Comparison of ENCODE assay signal across 1 cellular context in the genomic region with DNA sequence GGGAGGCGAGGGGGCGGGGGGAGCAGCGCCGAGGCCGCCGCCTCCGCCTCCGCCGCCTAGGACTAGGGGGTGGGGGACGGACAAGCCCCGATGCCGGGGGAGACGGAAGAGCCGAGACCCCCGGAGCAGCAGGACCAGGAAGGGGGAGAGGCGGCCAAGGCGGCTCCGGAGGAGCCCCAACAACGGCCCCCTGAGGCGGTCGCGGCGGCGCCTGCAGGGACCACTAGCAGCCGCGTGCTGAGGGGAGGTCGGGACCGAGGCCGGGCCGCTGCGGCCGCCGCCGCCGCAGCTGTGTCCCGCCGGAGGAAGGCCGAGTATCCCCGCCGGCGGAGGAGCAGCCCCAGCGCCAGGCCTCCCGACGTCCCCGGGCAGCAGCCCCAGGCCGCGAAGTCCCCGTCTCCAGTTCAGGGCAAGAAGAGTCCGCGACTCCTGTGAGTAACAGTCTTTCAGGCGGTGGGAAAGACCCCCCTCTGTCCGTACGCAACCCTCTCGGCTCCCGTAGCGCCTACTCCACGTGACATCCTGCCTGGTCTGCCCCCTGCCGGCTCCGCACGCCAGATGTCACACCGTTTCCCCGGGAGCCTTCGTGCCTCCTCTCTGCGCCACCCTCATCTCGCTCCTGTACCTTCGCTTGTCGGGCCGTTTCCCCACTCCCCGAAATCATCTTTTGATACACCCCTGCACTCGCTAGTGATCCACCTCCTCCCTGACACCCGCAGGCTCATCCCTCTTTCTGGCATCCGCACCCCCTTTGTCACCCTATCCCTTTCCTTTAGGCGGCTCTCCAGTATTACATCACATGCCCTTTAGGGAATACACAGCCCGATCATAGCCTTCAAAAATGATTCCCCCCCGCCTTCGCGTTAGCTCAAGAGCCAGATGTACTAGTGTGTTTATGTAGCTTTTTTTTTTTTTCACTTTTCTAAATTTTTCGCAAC.
A peak's percentile ranks its signal among the peaks of the same experiment; 100 is the strongest.
TF ChIP-seq lines count a peak whose summit lies in the region.

No MANE protein-coding gene starts in this region.

TF ChIP-seq in H1, 55 proteins besides CTCF, POLR2A, EP300 and RAD21 (continues in another document):
- no peak for TF ChIP-seq YY1 (IDR thresholded peaks at IDR 0.05; ENCODE audit: low read depth, low read length)
- 0 out of 2 replicates have a peak, but pooled peaks have one; percentile 9 for TF ChIP-seq SP1 (IDR thresholded peaks at IDR 0.05; ENCODE audit: low read depth, low read length)
- peak; percentile 63; the same call in 1 of the 2 replicates for TF ChIP-seq CREB1 (IDR thresholded peaks at IDR 0.05)
- TF ChIP-seq, protein P1, sequence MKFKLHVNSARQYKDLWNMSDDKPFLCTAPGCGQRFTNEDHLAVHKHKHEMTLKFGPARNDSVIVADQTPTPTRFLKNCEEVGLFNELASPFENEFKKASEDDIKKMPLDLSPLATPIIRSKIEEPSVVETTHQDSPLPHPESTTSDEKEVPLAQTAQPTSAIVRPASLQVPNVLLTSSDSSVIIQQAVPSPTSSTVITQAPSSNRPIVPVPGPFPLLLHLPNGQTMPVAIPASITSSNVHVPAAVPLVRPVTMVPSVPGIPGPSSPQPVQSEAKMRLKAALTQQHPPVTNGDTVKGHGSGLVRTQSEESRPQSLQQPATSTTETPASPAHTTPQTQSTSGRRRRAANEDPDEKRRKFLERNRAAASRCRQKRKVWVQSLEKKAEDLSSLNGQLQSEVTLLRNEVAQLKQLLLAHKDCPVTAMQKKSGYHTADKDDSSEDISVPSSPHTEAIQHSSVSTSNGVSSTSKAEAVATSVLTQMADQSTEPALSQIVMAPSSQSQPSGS (IDR thresholded peaks at IDR 0.05; ENCODE audit: low read length) = no peak
- TF ChIP-seq BRCA1 (IDR thresholded peaks at IDR 0.05; ENCODE audit: low read depth, low read length) = no peak
- TF ChIP-seq EGR1 (IDR thresholded peaks at IDR 0.05; ENCODE audit: borderline replicate concordance, low read depth, low read length) = no peak
- TF ChIP-seq TEAD4 (IDR thresholded peaks at IDR 0.05; ENCODE audit: low read depth, low read length) = no peak
- TF ChIP-seq SIN3A (conservative IDR thresholded peaks at IDR 0.05 in 1 of 2, IDR thresholded peaks at IDR 0.05 in 1 of 2; ENCODE audit: low read depth in 1 of 2, low read length in 2 of 2) = peak; percentile 87 to 89; a peak in 2 of 4 replicates
- TF ChIP-seq JUN (IDR thresholded peaks at IDR 0.05; ENCODE audit: low read depth, low read length) = no peak
- TF ChIP-seq PHF8 (conservative IDR thresholded peaks at IDR 0.05; ENCODE audit: low read depth, low read length) = peak; percentile 76
- no peak for TF ChIP-seq KDM1A (IDR thresholded peaks at IDR 0.05; ENCODE audit: borderline replicate concordance, low read length)
- TF ChIP-seq, protein P2, sequence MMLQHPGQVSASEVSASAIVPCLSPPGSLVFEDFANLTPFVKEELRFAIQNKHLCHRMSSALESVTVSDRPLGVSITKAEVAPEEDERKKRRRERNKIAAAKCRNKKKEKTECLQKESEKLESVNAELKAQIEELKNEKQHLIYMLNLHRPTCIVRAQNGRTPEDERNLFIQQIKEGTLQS (IDR thresholded peaks at IDR 0.05; ENCODE audit: insufficient read depth, low read depth, low read length) = peak; percentile 85
- TF ChIP-seq HDAC6 (IDR thresholded peaks at IDR 0.05; ENCODE audit: low read depth, low read length) = no peak
- no peak for TF ChIP-seq POU5F1 (IDR thresholded peaks at IDR 0.05; ENCODE audit: low read depth, low read length)
- no peak for TF ChIP-seq GTF2F1 (IDR thresholded peaks at IDR 0.05; ENCODE audit: borderline replicate concordance, low read depth, low read length)
- TF ChIP-seq, protein P3, sequence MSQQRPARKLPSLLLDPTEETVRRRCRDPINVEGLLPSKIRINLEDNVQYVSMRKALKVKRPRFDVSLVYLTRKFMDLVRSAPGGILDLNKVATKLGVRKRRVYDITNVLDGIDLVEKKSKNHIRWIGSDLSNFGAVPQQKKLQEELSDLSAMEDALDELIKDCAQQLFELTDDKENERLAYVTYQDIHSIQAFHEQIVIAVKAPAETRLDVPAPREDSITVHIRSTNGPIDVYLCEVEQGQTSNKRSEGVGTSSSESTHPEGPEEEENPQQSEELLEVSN (IDR thresholded peaks at IDR 0.05) = peak; percentile 73
- TF ChIP-seq ASH2L (IDR thresholded peaks at IDR 0.05; ENCODE audit: low read length) = peak; percentile 94
- no peak for TF ChIP-seq EZH2 (IDR thresholded peaks at IDR 0.05; ENCODE audit: low read depth, low read length, severe bottlenecking)
- TF ChIP-seq RBBP5 (IDR thresholded peaks at IDR 0.05; ENCODE audit: borderline replicate concordance, low read depth, low read length) = peak; percentile 84
- peak; percentile 94 for TF ChIP-seq POLR2AphosphoS5 (IDR thresholded peaks at IDR 0.05; ENCODE audit: low read depth, low read length)
- no peak for TF ChIP-seq SP4 (IDR thresholded peaks at IDR 0.05; ENCODE audit: low read length)
- TF ChIP-seq, protein P4, sequence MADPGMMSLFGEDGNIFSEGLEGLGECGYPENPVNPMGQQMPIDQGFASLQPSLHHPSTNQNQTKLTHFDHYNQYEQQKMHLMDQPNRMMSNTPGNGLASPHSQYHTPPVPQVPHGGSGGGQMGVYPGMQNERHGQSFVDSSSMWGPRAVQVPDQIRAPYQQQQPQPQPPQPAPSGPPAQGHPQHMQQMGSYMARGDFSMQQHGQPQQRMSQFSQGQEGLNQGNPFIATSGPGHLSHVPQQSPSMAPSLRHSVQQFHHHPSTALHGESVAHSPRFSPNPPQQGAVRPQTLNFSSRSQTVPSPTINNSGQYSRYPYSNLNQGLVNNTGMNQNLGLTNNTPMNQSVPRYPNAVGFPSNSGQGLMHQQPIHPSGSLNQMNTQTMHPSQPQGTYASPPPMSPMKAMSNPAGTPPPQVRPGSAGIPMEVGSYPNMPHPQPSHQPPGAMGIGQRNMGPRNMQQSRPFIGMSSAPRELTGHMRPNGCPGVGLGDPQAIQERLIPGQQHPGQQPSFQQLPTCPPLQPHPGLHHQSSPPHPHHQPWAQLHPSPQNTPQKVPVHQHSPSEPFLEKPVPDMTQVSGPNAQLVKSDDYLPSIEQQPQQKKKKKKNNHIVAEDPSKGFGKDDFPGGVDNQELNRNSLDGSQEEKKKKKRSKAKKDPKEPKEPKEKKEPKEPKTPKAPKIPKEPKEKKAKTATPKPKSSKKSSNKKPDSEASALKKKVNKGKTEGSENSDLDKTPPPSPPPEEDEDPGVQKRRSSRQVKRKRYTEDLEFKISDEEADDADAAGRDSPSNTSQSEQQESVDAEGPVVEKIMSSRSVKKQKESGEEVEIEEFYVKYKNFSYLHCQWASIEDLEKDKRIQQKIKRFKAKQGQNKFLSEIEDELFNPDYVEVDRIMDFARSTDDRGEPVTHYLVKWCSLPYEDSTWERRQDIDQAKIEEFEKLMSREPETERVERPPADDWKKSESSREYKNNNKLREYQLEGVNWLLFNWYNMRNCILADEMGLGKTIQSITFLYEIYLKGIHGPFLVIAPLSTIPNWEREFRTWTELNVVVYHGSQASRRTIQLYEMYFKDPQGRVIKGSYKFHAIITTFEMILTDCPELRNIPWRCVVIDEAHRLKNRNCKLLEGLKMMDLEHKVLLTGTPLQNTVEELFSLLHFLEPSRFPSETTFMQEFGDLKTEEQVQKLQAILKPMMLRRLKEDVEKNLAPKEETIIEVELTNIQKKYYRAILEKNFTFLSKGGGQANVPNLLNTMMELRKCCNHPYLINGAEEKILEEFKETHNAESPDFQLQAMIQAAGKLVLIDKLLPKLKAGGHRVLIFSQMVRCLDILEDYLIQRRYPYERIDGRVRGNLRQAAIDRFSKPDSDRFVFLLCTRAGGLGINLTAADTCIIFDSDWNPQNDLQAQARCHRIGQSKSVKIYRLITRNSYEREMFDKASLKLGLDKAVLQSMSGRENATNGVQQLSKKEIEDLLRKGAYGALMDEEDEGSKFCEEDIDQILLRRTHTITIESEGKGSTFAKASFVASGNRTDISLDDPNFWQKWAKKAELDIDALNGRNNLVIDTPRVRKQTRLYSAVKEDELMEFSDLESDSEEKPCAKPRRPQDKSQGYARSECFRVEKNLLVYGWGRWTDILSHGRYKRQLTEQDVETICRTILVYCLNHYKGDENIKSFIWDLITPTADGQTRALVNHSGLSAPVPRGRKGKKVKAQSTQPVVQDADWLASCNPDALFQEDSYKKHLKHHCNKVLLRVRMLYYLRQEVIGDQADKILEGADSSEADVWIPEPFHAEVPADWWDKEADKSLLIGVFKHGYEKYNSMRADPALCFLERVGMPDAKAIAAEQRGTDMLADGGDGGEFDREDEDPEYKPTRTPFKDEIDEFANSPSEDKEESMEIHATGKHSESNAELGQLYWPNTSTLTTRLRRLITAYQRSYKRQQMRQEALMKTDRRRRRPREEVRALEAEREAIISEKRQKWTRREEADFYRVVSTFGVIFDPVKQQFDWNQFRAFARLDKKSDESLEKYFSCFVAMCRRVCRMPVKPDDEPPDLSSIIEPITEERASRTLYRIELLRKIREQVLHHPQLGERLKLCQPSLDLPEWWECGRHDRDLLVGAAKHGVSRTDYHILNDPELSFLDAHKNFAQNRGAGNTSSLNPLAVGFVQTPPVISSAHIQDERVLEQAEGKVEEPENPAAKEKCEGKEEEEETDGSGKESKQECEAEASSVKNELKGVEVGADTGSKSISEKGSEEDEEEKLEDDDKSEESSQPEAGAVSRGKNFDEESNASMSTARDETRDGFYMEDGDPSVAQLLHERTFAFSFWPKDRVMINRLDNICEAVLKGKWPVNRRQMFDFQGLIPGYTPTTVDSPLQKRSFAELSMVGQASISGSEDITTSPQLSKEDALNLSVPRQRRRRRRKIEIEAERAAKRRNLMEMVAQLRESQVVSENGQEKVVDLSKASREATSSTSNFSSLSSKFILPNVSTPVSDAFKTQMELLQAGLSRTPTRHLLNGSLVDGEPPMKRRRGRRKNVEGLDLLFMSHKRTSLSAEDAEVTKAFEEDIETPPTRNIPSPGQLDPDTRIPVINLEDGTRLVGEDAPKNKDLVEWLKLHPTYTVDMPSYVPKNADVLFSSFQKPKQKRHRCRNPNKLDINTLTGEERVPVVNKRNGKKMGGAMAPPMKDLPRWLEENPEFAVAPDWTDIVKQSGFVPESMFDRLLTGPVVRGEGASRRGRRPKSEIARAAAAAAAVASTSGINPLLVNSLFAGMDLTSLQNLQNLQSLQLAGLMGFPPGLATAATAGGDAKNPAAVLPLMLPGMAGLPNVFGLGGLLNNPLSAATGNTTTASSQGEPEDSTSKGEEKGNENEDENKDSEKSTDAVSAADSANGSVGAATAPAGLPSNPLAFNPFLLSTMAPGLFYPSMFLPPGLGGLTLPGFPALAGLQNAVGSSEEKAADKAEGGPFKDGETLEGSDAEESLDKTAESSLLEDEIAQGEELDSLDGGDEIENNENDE (IDR thresholded peaks at IDR 0.05; ENCODE audit: insufficient replicate concordance, low read length) = no peak
- TF ChIP-seq CTBP2 (IDR thresholded peaks at IDR 0.05; ENCODE audit: borderline replicate concordance, insufficient read depth, insufficient read length, low read length) = no peak
- no peak for TF ChIP-seq CBX5 (IDR thresholded peaks at IDR 0.05; ENCODE audit: low read depth, low read length)
- TF ChIP-seq ZNF274 (IDR thresholded peaks at IDR 0.05; ENCODE audit: borderline replicate concordance, extremely low read depth, low read length) = no peak
- TF ChIP-seq JUND (IDR thresholded peaks at IDR 0.05; ENCODE audit: low read length) = no peak
- no peak for TF ChIP-seq SP2 (IDR thresholded peaks at IDR 0.05; ENCODE audit: low read length)
- TF ChIP-seq CBX8 (IDR thresholded peaks at IDR 0.05; ENCODE audit: borderline replicate concordance, low read depth, low read length) = no peak
- TF ChIP-seq TBP (IDR thresholded peaks at IDR 0.05; ENCODE audit: low read depth, low read length) = peak; percentile 72; the same call in 1 of the 2 replicates
- TF ChIP-seq, protein P5, sequence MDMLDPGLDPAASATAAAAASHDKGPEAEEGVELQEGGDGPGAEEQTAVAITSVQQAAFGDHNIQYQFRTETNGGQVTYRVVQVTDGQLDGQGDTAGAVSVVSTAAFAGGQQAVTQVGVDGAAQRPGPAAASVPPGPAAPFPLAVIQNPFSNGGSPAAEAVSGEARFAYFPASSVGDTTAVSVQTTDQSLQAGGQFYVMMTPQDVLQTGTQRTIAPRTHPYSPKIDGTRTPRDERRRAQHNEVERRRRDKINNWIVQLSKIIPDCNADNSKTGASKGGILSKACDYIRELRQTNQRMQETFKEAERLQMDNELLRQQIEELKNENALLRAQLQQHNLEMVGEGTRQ (IDR thresholded peaks at IDR 0.05; ENCODE audit: low read length) = peak; percentile 89
- TF ChIP-seq SAP30 (IDR thresholded peaks at IDR 0.05; ENCODE audit: insufficient read depth, insufficient replicate concordance, low read length) = peak; percentile 96
- no peak for TF ChIP-seq GABPA (IDR thresholded peaks at IDR 0.05; ENCODE audit: borderline replicate concordance, insufficient read depth, low read length)
- TF ChIP-seq SIRT6 (IDR thresholded peaks at IDR 0.05; ENCODE audit: low read length) = no peak
- no peak for TF ChIP-seq TAF7 (optimal IDR thresholded peaks at IDR 0.05; ENCODE audit: borderline replicate concordance, low read depth, low read length)
- no peak for TF ChIP-seq NRF1 (IDR thresholded peaks at IDR 0.05; ENCODE audit: low read depth, low read length)
- 0 out of 2 replicates have a peak, but pooled peaks have one; percentile 12 for TF ChIP-seq CEBPB (IDR thresholded peaks at IDR 0.05; ENCODE audit: low read depth, low read length)
- TF ChIP-seq RXRA (IDR thresholded peaks at IDR 0.05; ENCODE audit: insufficient read depth, low read depth, low read length) = no peak
- TF ChIP-seq BCL11A (IDR thresholded peaks at IDR 0.05; ENCODE audit: low read depth in 2 of 2, low read length in 2 of 2) = no peak
- no peak for TF ChIP-seq NANOG (IDR thresholded peaks at IDR 0.05; ENCODE audit: insufficient read depth, low read depth, low read length, poor library complexity, severe bottlenecking)
- TF ChIP-seq RNF2 (IDR thresholded peaks at IDR 0.05; ENCODE audit: borderline replicate concordance, low read depth, low read length, missing control alignments, poor library complexity, severe bottlenecking) = no peak
- 0 out of 2 replicates have a peak, but pooled peaks have one; percentile 62 for TF ChIP-seq TCF12 (IDR thresholded peaks at IDR 0.05; ENCODE audit: low read depth, low read length)
- TF ChIP-seq CHD2 (IDR thresholded peaks at IDR 0.05; ENCODE audit: low read length) = 0 out of 2 replicates have a peak, but pooled peaks have one; percentile 30
- no peak for TF ChIP-seq FOSL1 (IDR thresholded peaks at IDR 0.05; ENCODE audit: insufficient read depth, low read depth, low read length)
- no peak for TF ChIP-seq BACH1 (IDR thresholded peaks at IDR 0.05; ENCODE audit: low read length)
- TF ChIP-seq, protein P6, sequence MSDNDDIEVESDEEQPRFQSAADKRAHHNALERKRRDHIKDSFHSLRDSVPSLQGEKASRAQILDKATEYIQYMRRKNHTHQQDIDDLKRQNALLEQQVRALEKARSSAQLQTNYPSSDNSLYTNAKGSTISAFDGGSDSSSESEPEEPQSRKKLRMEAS (IDR thresholded peaks at IDR 0.05) = peak; percentile 96
- no peak for TF ChIP-seq MAFK (IDR thresholded peaks at IDR 0.05; ENCODE audit: low read depth, low read length)
- TF ChIP-seq KDM5A (IDR thresholded peaks at IDR 0.05; ENCODE audit: low read length) = no peak
- no peak for TF ChIP-seq RFX5 (IDR thresholded peaks at IDR 0.05; ENCODE audit: borderline replicate concordance, low read depth, low read length)
- no peak for TF ChIP-seq SRF (IDR thresholded peaks at IDR 0.05; ENCODE audit: low read depth, low read length)
- peak; percentile 67; the same call in 1 of the 2 replicates for TF ChIP-seq TAF1 (IDR thresholded peaks at IDR 0.05; ENCODE audit: low read depth, low read length)
- no peak for TF ChIP-seq SUZ12 (IDR thresholded peaks at IDR 0.05; ENCODE audit: low read length)
- peak in 1 of 2 experiments; percentile 81; a peak in 2 of 4 replicates for TF ChIP-seq HDAC2 (IDR thresholded peaks at IDR 0.05; ENCODE audit: borderline replicate concordance in 1 of 2, low read depth in 2 of 2, low read length in 2 of 2)
- no peak for TF ChIP-seq CHD1 (IDR thresholded peaks at IDR 0.05; ENCODE audit: low read depth, low read length)
- TF ChIP-seq SIX5 (IDR thresholded peaks at IDR 0.05; ENCODE audit: low read depth, low read length) = no peak
